In the genomic region with DNA sequence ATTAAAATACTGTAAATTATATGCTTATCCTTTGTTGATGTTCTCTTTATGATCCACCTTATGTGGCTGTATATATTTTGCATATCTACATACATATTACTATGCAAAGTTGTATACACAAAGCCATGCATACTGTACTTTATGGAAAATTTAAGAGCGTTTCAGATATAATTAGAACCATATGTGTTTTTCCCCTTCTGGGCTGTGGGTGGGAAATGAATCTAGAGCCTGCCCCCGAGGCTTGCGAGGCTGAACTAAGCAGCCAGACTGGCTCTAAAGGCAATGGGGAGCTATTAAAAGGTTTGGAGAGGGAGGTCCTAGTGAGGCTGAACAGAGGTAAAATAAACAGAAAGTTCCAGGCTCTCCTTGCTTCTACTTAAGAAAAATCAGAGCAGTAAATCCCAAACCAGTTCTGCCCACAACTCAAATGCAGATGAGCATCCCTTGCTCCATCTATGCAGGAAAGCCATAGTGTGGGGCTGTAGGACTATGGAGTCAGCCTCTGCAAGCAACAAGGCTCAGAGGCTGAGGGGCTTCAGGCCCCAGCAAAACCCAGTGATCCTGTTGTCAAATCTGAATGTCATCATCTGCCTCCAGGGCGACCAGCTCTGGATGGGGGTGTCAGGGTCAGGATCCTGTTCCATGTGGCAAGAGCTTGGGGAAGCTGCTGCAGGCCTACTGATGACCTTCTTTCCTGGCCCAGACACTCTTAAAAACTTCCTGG, we compare ENCODE assay signal across 8 cellular contexts. TPM values are rescaled to one million over a fixed set of nuclear protein-coding genes. Genes with fewer than 3 reads are reported as not detected.
A peak's percentile ranks its signal among the peaks of the same experiment; 100 is the strongest.
DNase-seq lines count a peak whose midpoint lies in the region; ATAC-seq and TF ChIP-seq lines count a peak whose summit lies in the region.

No MANE protein-coding gene starts in this region.

- H3K4me3 Mint-ChIP-seq in activated CD8-positive, alpha-beta T cell treated with anti-CD3 and anti-CD28 coated beads for 36 hours = peak overlapping the region; percentile 79
- H3K4me3 Mint-ChIP-seq in stimulated activated naive B cell treated with anti-CD40 and anti-IgM and Interleukin-4, amounts not matched to agents 10 μg/mL and 1 μg/mL and 100 μg/mL, for 72 hours = peak overlapping the region; percentile 67 to 75

- WGBS in right cardiac atrium = 28% methylated on average over 4 of the region's 4 CpGs

- peak; percentile 61 for DNase-seq in activated CD8-positive, alpha-beta memory T cell treated with anti-CD3 and anti-CD28 coated beads, Interleukin-2, amount 50 U/mL, for 48 hours
- DNase-seq in activated CD8-positive, alpha-beta memory T cell treated with anti-CD3 and anti-CD28 coated beads for 24 hours = no peak
- peak; percentile 63 for DNase-seq in activated CD8-positive, alpha-beta T cell treated with anti-CD3 and anti-CD28 coated beads for 36 hours
- peak in 1 of 3 donors; percentile 62 for DNase-seq in right cardiac atrium
- DNase-seq in stimulated activated naive B cell treated with anti-CD40 and anti-IgM and Interleukin-4, amounts not matched to agents 10 μg/mL and 1 μg/mL and 100 μg/mL, for 72 hours = peak; percentile 40

- H3K36me3 Mint-ChIP-seq in activated CD8-positive, alpha-beta T cell treated with anti-CD3 and anti-CD28 coated beads for 36 hours (ENCODE audit: low read depth) = peaks cover 2% of the 10 kb centered on the region
- H3K36me3 Mint-ChIP-seq in stimulated activated naive B cell treated with anti-CD40 and anti-IgM and Interleukin-4, amounts not matched to agents 10 μg/mL and 1 μg/mL and 100 μg/mL, for 72 hours = no peaks in the 10 kb centered on the region

- H3K4me1 Mint-ChIP-seq in activated CD8-positive, alpha-beta T cell treated with anti-CD3 and anti-CD28 coated beads for 36 hours (ENCODE audit: low read depth) = peaks cover 60% of the 10 kb centered on the region
- peaks cover 50 to 77% of the 10 kb centered on the region in 2 donors for H3K4me1 Mint-ChIP-seq in stimulated activated naive B cell treated with anti-CD40 and anti-IgM and Interleukin-4, amounts not matched to agents 10 μg/mL and 1 μg/mL and 100 μg/mL, for 72 hours

- H3K9me3 ChIP-seq in right cardiac atrium (ENCODE audit: control insufficient read depth, low read length) = no peaks in the 10 kb centered on the region

- intact Hi-C loops in activated CD8-positive, alpha-beta T cell treated with anti-CD3 and anti-CD28 coated beads for 36 hours (cut with micrococcal nuclease) = loop anchor here (5.0 kb wide), 1 partner anchor 38 kb away; no protein-coding TSS in a partner anchor
- intact Hi-C loops in right cardiac atrium (cut with DNase I) = no loop called here

- CTCF ChIA-PET in activated CD8-positive, alpha-beta T cell treated with anti-CD3 and anti-CD28 coated beads for 36 hours (lab: Charles Lee) = interaction anchor here (0.8 to 3.4 kb wide), 15 partner anchors 13 to 211 kb away, joined by 3 to 35 read pairs (median 6); partner anchors contain the start of gene DDIT4

- H3K27ac Mint-ChIP-seq in activated CD8-positive, alpha-beta T cell treated with anti-CD3 and anti-CD28 coated beads for 36 hours = peak overlapping the region; percentile 96
- peak overlapping the region; percentile 91 for H3K27ac Mint-ChIP-seq in stimulated activated naive B cell treated with anti-CD40 and anti-IgM and Interleukin-4, amounts not matched to agents 10 μg/mL and 1 μg/mL and 100 μg/mL, for 72 hours

- H3K27ac ChIP-seq in right cardiac atrium (ENCODE audit: low read length) = peak overlapping the region; percentile 95

- TF ChIP-seq CTCF in activated CD8-positive, alpha-beta T cell treated with anti-CD3 and anti-CD28 coated beads for 36 hours (IDR thresholded peaks at IDR 0.05) = no peak

- no peak for ATAC-seq in activated CD8-positive, alpha-beta T cell treated with anti-CD3 and anti-CD28 coated beads for 36 hours
- ATAC-seq in right cardiac atrium (peak in 1 of 2 donors; percentile 43), HG03159 (IDR thresholded peaks at IDR 0.05; ENCODE audit: unreplicated experiment) (no peak), HG03378 (IDR thresholded peaks at IDR 0.05; ENCODE audit: unreplicated experiment) (no peak), GM21737 (IDR thresholded peaks at IDR 0.05; ENCODE audit: unreplicated experiment) (no peak)
- peak; percentile 39 to 41 for ATAC-seq in stimulated activated naive B cell treated with anti-CD40 and anti-IgM and Interleukin-4, amounts not matched to agents 10 μg/mL and 1 μg/mL and 100 μg/mL, for 72 hours (replicated peaks)

- peaks cover 22% of the 10 kb centered on the region for H3K4me1 ChIP-seq in right cardiac atrium (ENCODE audit: control insufficient read depth, insufficient read depth, low read length)

- POLR2A ChIA-PET in activated CD8-positive, alpha-beta T cell treated with anti-CD3 and anti-CD28 coated beads for 36 hours (lab: Charles Lee) = interaction anchor here (0.6 to 6.9 kb wide), 14 partner anchors 9 to 89 kb away, joined by 3 to 99 read pairs (median 13); partner anchors contain the start of gene DDIT4

- H3K4me3 ChIP-seq in right cardiac atrium (ENCODE audit: low read length) = no peak overlapping the region

- no peaks in the 10 kb centered on the region for H3K9me3 Mint-ChIP-seq in activated CD8-positive, alpha-beta T cell treated with anti-CD3 and anti-CD28 coated beads for 36 hours
- no peaks in the 10 kb centered on the region for H3K9me3 Mint-ChIP-seq in stimulated activated naive B cell treated with anti-CD40 and anti-IgM and Interleukin-4, amounts not matched to agents 10 μg/mL and 1 μg/mL and 100 μg/mL, for 72 hours

- no peaks in the 10 kb centered on the region for H3K27me3 Mint-ChIP-seq in activated CD8-positive, alpha-beta T cell treated with anti-CD3 and anti-CD28 coated beads for 36 hours
- no peaks in the 10 kb centered on the region for H3K27me3 Mint-ChIP-seq in stimulated activated naive B cell treated with anti-CD40 and anti-IgM and Interleukin-4, amounts not matched to agents 10 μg/mL and 1 μg/mL and 100 μg/mL, for 72 hours

- H3K27me3 ChIP-seq in right cardiac atrium (ENCODE audit: control insufficient read depth, insufficient read depth) = no peaks in the 10 kb centered on the region

RNA-seq across cellular contexts. Expression of gene DDIT4, which starts 14.1 kb away (rescaled TPM):
- 1,000 to 10,000 TPM; 1,071 to 1,096 TPM for total RNA-seq in activated CD8-positive, alpha-beta T cell treated with anti-CD3 and anti-CD28 coated beads for 36 hours
- total RNA-seq in right cardiac atrium = 100 to 1,000 TPM in 1 of 4 donors, 10 to 100 TPM in 3; 33.0 to 113 (median 76.5) TPM
- polyA plus RNA-seq in right cardiac atrium = 53.6 TPM

RNA-seq across cellular contexts. Expression of gene ASCC1, which starts 43.6 kb away (rescaled TPM):
- 10 to 100 TPM; 61.6 to 66.2 TPM for total RNA-seq in activated CD8-positive, alpha-beta T cell treated with anti-CD3 and anti-CD28 coated beads for 36 hours
- total RNA-seq in right cardiac atrium = 10 to 100 TPM; 27.6 to 37.9 (median 32.8) TPM
- polyA plus RNA-seq in right cardiac atrium = 26.0 TPM

RNA-seq across cellular contexts. Expression of gene ANAPC16, which starts 43.8 kb away (rescaled TPM):
- total RNA-seq in activated CD8-positive, alpha-beta T cell treated with anti-CD3 and anti-CD28 coated beads for 36 hours = 100 to 1,000 TPM in 1 of 2 experiments, 10 to 100 TPM in 1; 94.6 to 101 TPM
- total RNA-seq in right cardiac atrium = 100 to 1,000 TPM; 190 to 236 (median 223) TPM
- 287 TPM for polyA plus RNA-seq in right cardiac atrium

Comparison
In these comparisons a context has a peak if more than half of its experiments do, and no peak if none do; other contexts are left out.
1. ATAC-seq: peak in stimulated activated naive B cell treated with anti-CD40 and anti-IgM and Interleukin-4, amounts not matched to agents 10 μg/mL and 1 μg/mL and 100 μg/mL, for 72 hours (2 of 2); none in activated CD8-positive, alpha-beta T cell treated with anti-CD3 and anti-CD28 coated beads for 36 hours (single experiment), HG03159 (single experiment), HG03378 (single experiment) and GM21737 (single experiment).
2. RNA of gene DDIT4, which starts 14.1 kb away (total RNA-seq): 1,071 to 1,096 TPM in activated CD8-positive, alpha-beta T cell treated with anti-CD3 and anti-CD28 coated beads for 36 hours; 33.0 to 113 TPM in right cardiac atrium; every median in the first group is over 4 times any median in the second.